1 cellular context compared by ENCODE assay signal in genomic region chr9:34493972-34494535, GRCh38.
A peak's percentile ranks its signal among the peaks of the same experiment; 100 is the strongest.
TF ChIP-seq lines count a peak whose summit lies in the region.

No MANE protein-coding gene starts in this region.

TF ChIP-seq in GM12878, 131 proteins besides CTCF, POLR2A, EP300 and RAD21 (continued from another document):
- peak; percentile 93 for TF ChIP-seq REST (IDR thresholded peaks at IDR 0.05; ENCODE audit: low read depth, low read length)
